Comparison of ENCODE assay signal across 8 cellular contexts in genomic region chr5:178230879-178231735, GRCh38. TPM values are rescaled to one million over a fixed set of nuclear protein-coding genes. Genes with fewer than 3 reads are reported as not detected.
DNase-seq lines count a peak whose midpoint lies in the region; ATAC-seq and TF ChIP-seq lines count a peak whose summit lies in the region.

No MANE protein-coding gene starts in this region.

- H3K4me2 ChIP-seq in OCI-LY7 (ENCODE audit: low read length) (peak overlapping the region; percentile 98), neural cell (ENCODE audit: low read length) (peak overlapping the region; percentile 77)

- no peak for TF ChIP-seq RAD21 in neural cell (conservative IDR thresholded peaks at IDR 0.05)

- H3K27ac ChIP-seq in OCI-LY7 (ENCODE audit: low read depth, low read length, poor library complexity, severe bottlenecking) (peak overlapping the region; percentile 71), epithelial cell of prostate (peak overlapping the region; percentile 68), neural cell (ENCODE audit: low read length) (no peak overlapping the region)

- peak overlapping the region; percentile 77 to 91 (median 83) for H3K27ac Mint-ChIP-seq in CD14-positive monocyte

- peak overlapping the region; percentile 85 to 91 for H3K4me3 Mint-ChIP-seq in CD14-positive monocyte

- intact Hi-C loops in CD14-positive monocyte (cut with micrococcal nuclease), result no loop called here
- intact Hi-C loops in OCI-LY7 (cut with micrococcal nuclease; ENCODE audit: unreplicated experiment), result loop anchor here (10.0 kb wide), 1 partner anchor 394 kb away; the partner anchor contains the start of gene CLK4

- POLR2A ChIA-PET in OCI-LY7 (lab: Charles Lee), result interaction anchor here (0.6 to 1.2 kb wide), 6 partner anchors 11 to 38 kb away, joined by 3 to 6 read pairs (median 4); no protein-coding TSS in a partner anchor

- H3K4me1 ChIP-seq in OCI-LY7 (ENCODE audit: insufficient read depth, low read length, poor library complexity, severe bottlenecking), result peaks cover 30% of the 10 kb centered on the region

- peaks cover 9% of the 10 kb centered on the region; the same call in 1 of the 2 replicates for H4K20me1 ChIP-seq in OCI-LY7 (ENCODE audit: insufficient read depth, low read length)
- H4K20me1 ChIP-seq in neural cell (ENCODE audit: insufficient read depth), result no peaks in the 10 kb centered on the region

- H3K4me3 ChIP-seq in OCI-LY7 (ENCODE audit: low read depth, low read length, poor library complexity, severe bottlenecking), result peak overlapping the region; percentile 98
- peak overlapping the region; percentile 94 for H3K4me3 ChIP-seq in neural cell (ENCODE audit: low read length)

- DNase-seq in CD14-positive monocyte (ENCODE audit: low spot score), result no peak
- DNase-seq in OCI-LY7 (ENCODE audit: low spot score), result no peak
- DNase-seq in epithelial cell of prostate (ENCODE audit: low read depth, low spot score), result no peak
- DNase-seq in NCI-H345 treated with DMSO at 0.1 percent for 48 hours (lab: John Stamatoyannopoulos, UW; ENCODE audit: unreplicated experiment), result no peak
- DNase-seq in germinal center (ENCODE audit: low spot score), result no peak

- no peak for TF ChIP-seq EP300 in neural cell (conservative IDR thresholded peaks at IDR 0.05; ENCODE audit: poor library complexity, severe bottlenecking)

- H3K9me3 Mint-ChIP-seq in CD14-positive monocyte, result peaks cover 0 to 2% (median 0%) of the 10 kb centered on the region in 7 donors

- no peaks in the 10 kb centered on the region for H3K27me3 ChIP-seq in neural cell (ENCODE audit: insufficient read depth, low read depth, low read length)

- H3K27me3 Mint-ChIP-seq in CD14-positive monocyte (ENCODE audit: low read depth in 3 of 3), result peaks cover 0 to 2% (median 0%) of the 10 kb centered on the region in 3 donors

- TF ChIP-seq CTCF in CD14-positive monocyte (IDR thresholded peaks at IDR 0.05), result no peak
- no peak for TF ChIP-seq CTCF in OCI-LY7 (conservative IDR thresholded peaks at IDR 0.05; ENCODE audit: low read length)
- TF ChIP-seq CTCF in neural cell (IDR thresholded peaks at IDR 0.05; ENCODE audit: poor library complexity, severe bottlenecking), result no peak

- no peak for ATAC-seq in GM21529 (IDR thresholded peaks at IDR 0.05; ENCODE audit: unreplicated experiment)
- ATAC-seq in HG03139 (IDR thresholded peaks at IDR 0.05; ENCODE audit: unreplicated experiment), result no peak

- peaks cover 49% of the 10 kb centered on the region for H3K4me1 Mint-ChIP-seq in CD14-positive monocyte

- H3K36me3 ChIP-seq in OCI-LY7 (ENCODE audit: insufficient read depth, low read length) (peaks cover 60% of the 10 kb centered on the region), neural cell (ENCODE audit: insufficient read depth, low read length) (no peaks in the 10 kb centered on the region)

- CTCF ChIA-PET in OCI-LY7 (lab: Charles Lee; ENCODE audit: unreplicated experiment), result interaction anchor here (0.7 kb wide), 1 partner anchor 117 kb away, joined by 4 read pairs; no protein-coding TSS in a partner anchor

- H2AFZ ChIP-seq in OCI-LY7 (ENCODE audit: low read length) (no peak overlapping the region), neural cell (ENCODE audit: low read depth, low read length) (no peak overlapping the region)

- H3K9me2 ChIP-seq in OCI-LY7 (ENCODE audit: insufficient read depth, low read length) (no peaks in the 10 kb centered on the region), neural cell (ENCODE audit: insufficient read depth, low read length) (no peaks in the 10 kb centered on the region)

- H3K79me2 ChIP-seq in OCI-LY7 (ENCODE audit: insufficient read depth, low read depth, low read length) (peaks cover 29% of the 10 kb centered on the region), neural cell (replicated peaks; ENCODE audit: insufficient read depth, low read length) (peaks cover 9% of the 10 kb centered on the region)

- H3F3A ChIP-seq in neural cell (ENCODE audit: insufficient read depth, low read length, poor library complexity, severe bottlenecking), result no peaks in the 10 kb centered on the region

- BruUV-seq in OCI-LY7 (replicated peaks; lab: Mats Ljungman, UMichigan), result no TSS peak

- H3K9me3 ChIP-seq in OCI-LY7 (ENCODE audit: low read length), result no peaks in the 10 kb centered on the region
- peaks cover 5% of the 10 kb centered on the region for H3K9me3 ChIP-seq in neural cell (ENCODE audit: low read length)

- H3K9ac ChIP-seq in neural cell (ENCODE audit: low read length), result peak overlapping the region; percentile 86

- peaks cover 47 to 53% of the 10 kb centered on the region in 2 donors for H3K36me3 Mint-ChIP-seq in CD14-positive monocyte

TF ChIP-seq in neural cell, 6 proteins besides CTCF, POLR2A, EP300 and RAD21:
- TF ChIP-seq REST (IDR thresholded peaks at IDR 0.05; ENCODE audit: borderline replicate concordance) (no peak), TAF1 (IDR thresholded peaks at IDR 0.05; ENCODE audit: low read depth) (no peak), EZH2 (IDR thresholded peaks at IDR 0.05; ENCODE audit: borderline replicate concordance, insufficient read depth, low read length, poor library complexity, severe bottlenecking) (no peak), POLR2AphosphoS5 (IDR thresholded peaks at IDR 0.05) (no peak), SMC3 (conservative IDR thresholded peaks at IDR 0.05; ENCODE audit: poor library complexity) (no peak), MXI1 (conservative IDR thresholded peaks at IDR 0.05; ENCODE audit: poor library complexity, severe bottlenecking) (no peak)

RNA-seq across cellular contexts. Expression of gene PHYKPL, which starts 1.5 kb away (rescaled TPM):
- polyA plus RNA-seq in CD14-positive monocyte (10 to 100 TPM; 39.2 to 43.0 TPM), neural cell (16.9 and 19.5 TPM in 2 replicates)
- 69.7 and 86.3 TPM in 2 replicates for total RNA-seq in OCI-LY7 (2014; rRNA removed; shearing (Covaris generic))
- 139 and 146 TPM in 2 replicates for total RNA-seq in OCI-LY7 (2022)
- 13.9 and 15.9 TPM in 2 replicates for polyA minus RNA-seq in neural cell

RNA-seq across cellular contexts. Expression of gene HNRNPAB, which starts 26.8 kb away (rescaled TPM):
- polyA plus RNA-seq in CD14-positive monocyte (10 to 100 TPM; 54.2 to 59.4 TPM), neural cell (129 and 130 TPM in 2 replicates)
- 146 and 184 TPM in 2 replicates for total RNA-seq in OCI-LY7 (2014; rRNA removed; shearing (Covaris generic))
- total RNA-seq in OCI-LY7 (2022), result 326 and 350 TPM in 2 replicates
- 70.4 and 71.9 TPM in 2 replicates for polyA minus RNA-seq in neural cell

RNA-seq across cellular contexts. Expression of gene GMCL2, which starts 43.9 kb away (rescaled TPM):
- polyA plus RNA-seq in CD14-positive monocyte (not detected), neural cell (not detected in 2 replicates)
- total RNA-seq in OCI-LY7 (2014; rRNA removed; shearing (Covaris generic)), result not detected in 2 replicates
- not detected in 2 replicates for total RNA-seq in OCI-LY7 (2022)
- not detected in 2 replicates for polyA minus RNA-seq in neural cell
